8 cellular contexts compared by ENCODE assay signal in the genomic region with DNA sequence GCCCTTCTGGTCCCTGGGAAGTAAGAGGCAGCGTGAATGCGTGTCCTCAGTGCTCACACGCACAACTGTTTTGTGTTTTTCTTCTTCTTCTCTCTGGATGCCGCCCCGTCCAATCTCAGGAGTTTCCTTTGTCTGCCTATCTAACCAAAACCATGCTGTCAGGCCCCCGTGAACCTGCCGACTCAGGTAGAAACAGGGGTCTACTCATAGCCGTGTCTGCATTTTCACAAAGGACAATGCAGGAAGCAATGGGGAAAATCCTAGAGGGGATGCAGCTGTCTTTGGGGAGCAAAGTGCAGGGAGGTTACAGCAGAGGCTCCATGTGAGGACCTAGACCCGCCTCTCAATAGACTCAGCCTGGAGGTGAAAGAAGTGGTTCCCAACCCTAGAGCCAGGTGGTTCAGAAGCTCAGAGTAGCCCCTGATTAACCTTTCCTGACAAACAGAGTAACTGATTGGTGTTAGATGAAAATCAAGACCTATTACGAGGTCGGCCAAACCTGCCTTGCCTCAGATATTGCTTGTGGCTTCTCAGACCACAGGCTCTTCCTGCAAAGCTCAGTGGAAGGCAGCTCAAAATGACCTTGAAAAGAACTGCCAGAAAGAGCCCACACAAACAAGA. TPM values are rescaled to one million over a fixed set of nuclear protein-coding genes. Genes with fewer than 3 reads are reported as not detected.
DNase-seq lines count a peak whose midpoint lies in the region; ATAC-seq lines count a peak whose summit lies in the region.

No MANE protein-coding gene starts in this region.

- H3K27me3 Mint-ChIP-seq in activated CD4-positive, alpha-beta T cell treated with anti-CD3 and anti-CD28 coated beads for 36 hours, result no peaks in the 10 kb centered on the region
- no peaks in the 10 kb centered on the region for H3K27me3 Mint-ChIP-seq in activated CD4-positive, alpha-beta memory T cell treated with anti-CD3 and anti-CD28 coated beads for 36 hours

- CTCF ChIA-PET in activated CD4-positive, alpha-beta T cell treated with anti-CD3 and anti-CD28 coated beads for 36 hours (lab: Charles Lee), result interaction anchor here (0.8 to 3.6 kb wide), 14 partner anchors 9 to 70 kb away, joined by 3 to 19 read pairs (median 4); partner anchors contain the start of gene CD226
- CTCF ChIA-PET in activated CD4-positive, alpha-beta memory T cell treated with anti-CD3 and anti-CD28 coated beads for 36 hours (lab: Charles Lee), result interaction anchor here (0.9 to 3.4 kb wide), 8 partner anchors 9 to 61 kb away, joined by 4 to 22 read pairs (median 8); no protein-coding TSS in a partner anchor

- POLR2A ChIA-PET in activated CD4-positive, alpha-beta T cell treated with anti-CD3 and anti-CD28 coated beads for 36 hours (lab: Charles Lee), result interaction anchor here (1.0 to 3.5 kb wide), 8 partner anchors 9 to 60 kb away, joined by 3 to 32 read pairs (median 13); no protein-coding TSS in a partner anchor
- POLR2A ChIA-PET in activated CD4-positive, alpha-beta memory T cell treated with anti-CD3 and anti-CD28 coated beads for 36 hours (lab: Charles Lee), result interaction anchor here (0.7 to 4.1 kb wide), 12 partner anchors 9 to 83 kb away, joined by 3 to 60 read pairs (median 10); partner anchors contain the start of gene CD226

- peak overlapping the region; percentile 67 for H3K4me3 Mint-ChIP-seq in activated CD4-positive, alpha-beta T cell treated with anti-CD3 and anti-CD28 coated beads for 36 hours
- peak overlapping the region; percentile 67 for H3K4me3 Mint-ChIP-seq in activated CD4-positive, alpha-beta memory T cell treated with anti-CD3 and anti-CD28 coated beads for 36 hours
- H3K4me3 Mint-ChIP-seq in stimulated activated effector memory CD8-positive, alpha-beta T cell treated with anti-CD3 and anti-CD28 coated beads, Interleukin-12 subunit alpha, Interleukin-12 subunit beta, amount 100 ng/mL, for 72 hours, result peak overlapping the region; percentile 80

- peak overlapping the region; percentile 94 for H3K27ac Mint-ChIP-seq in activated CD4-positive, alpha-beta T cell treated with anti-CD3 and anti-CD28 coated beads for 36 hours
- peak overlapping the region; percentile 94 for H3K27ac Mint-ChIP-seq in activated CD4-positive, alpha-beta memory T cell treated with anti-CD3 and anti-CD28 coated beads for 36 hours
- peak overlapping the region; percentile 90 for H3K27ac Mint-ChIP-seq in stimulated activated effector memory CD8-positive, alpha-beta T cell treated with anti-CD3 and anti-CD28 coated beads, Interleukin-12 subunit alpha, Interleukin-12 subunit beta, amount 100 ng/mL, for 72 hours

- peaks cover 74% of the 10 kb centered on the region for H3K4me1 Mint-ChIP-seq in activated CD4-positive, alpha-beta T cell treated with anti-CD3 and anti-CD28 coated beads for 36 hours
- peaks cover 78% of the 10 kb centered on the region for H3K4me1 Mint-ChIP-seq in activated CD4-positive, alpha-beta memory T cell treated with anti-CD3 and anti-CD28 coated beads for 36 hours (ENCODE audit: low read depth)
- H3K4me1 Mint-ChIP-seq in stimulated activated effector memory CD8-positive, alpha-beta T cell treated with anti-CD3 and anti-CD28 coated beads, Interleukin-12 subunit alpha, Interleukin-12 subunit beta, amount 100 ng/mL, for 72 hours, result peaks cover 73% of the 10 kb centered on the region

- peak; percentile 17 for ATAC-seq in activated CD4-positive, alpha-beta T cell treated with anti-CD3 and anti-CD28 coated beads for 36 hours
- ATAC-seq in HG02981 (IDR thresholded peaks at IDR 0.05; ENCODE audit: unreplicated experiment), result peak; percentile 49
- no peak for ATAC-seq in stimulated activated effector memory CD8-positive, alpha-beta T cell treated with anti-CD3 and anti-CD28 coated beads, Interleukin-12 subunit alpha, Interleukin-12 subunit beta, amount 100 ng/mL, for 72 hours

- no peaks in the 10 kb centered on the region for H3K9me3 Mint-ChIP-seq in activated CD4-positive, alpha-beta T cell treated with anti-CD3 and anti-CD28 coated beads for 36 hours (ENCODE audit: low read depth)
- H3K9me3 Mint-ChIP-seq in activated CD4-positive, alpha-beta memory T cell treated with anti-CD3 and anti-CD28 coated beads for 36 hours, result peaks cover 6% of the 10 kb centered on the region
- H3K9me3 Mint-ChIP-seq in stimulated activated effector memory CD8-positive, alpha-beta T cell treated with anti-CD3 and anti-CD28 coated beads, Interleukin-12 subunit alpha, Interleukin-12 subunit beta, amount 100 ng/mL, for 72 hours, result no peaks in the 10 kb centered on the region

- intact Hi-C loops in activated CD4-positive, alpha-beta T cell treated with anti-CD3 and anti-CD28 coated beads for 36 hours (cut with DNase I, micrococcal nuclease), result loop anchor here in 1 of 2 experiments (1.0 to 5.0 kb wide), 2 partner anchors 37 to 309 kb away; partner anchors contain the start of gene RTTN
- intact Hi-C loops in activated CD4-positive, alpha-beta memory T cell treated with anti-CD3 and anti-CD28 coated beads for 36 hours (cut with micrococcal nuclease), result loop anchor here (2.0 to 10.0 kb wide), 5 partner anchors 14 to 1184 kb away; partner anchors contain the start of genes RTTN and TMX3

- H3K36me3 Mint-ChIP-seq in activated CD4-positive, alpha-beta T cell treated with anti-CD3 and anti-CD28 coated beads for 36 hours (ENCODE audit: low read depth), result peaks cover 71% of the 10 kb centered on the region
- peaks cover 66% of the 10 kb centered on the region for H3K36me3 Mint-ChIP-seq in activated CD4-positive, alpha-beta memory T cell treated with anti-CD3 and anti-CD28 coated beads for 36 hours
- H3K36me3 Mint-ChIP-seq in stimulated activated effector memory CD8-positive, alpha-beta T cell treated with anti-CD3 and anti-CD28 coated beads, Interleukin-12 subunit alpha, Interleukin-12 subunit beta, amount 100 ng/mL, for 72 hours, result peaks cover 97% of the 10 kb centered on the region

- DNase-seq in activated CD4-positive, alpha-beta T cell treated with anti-CD3 and anti-CD28 coated beads for 36 hours, result peak; percentile 56
- no peak for DNase-seq in activated CD4-positive, alpha-beta T cell treated with anti-CD3 and anti-CD28 coated beads, Interleukin-2, amount 50 U/mL, for 4 hours
- peak; percentile 59 for DNase-seq in activated CD4-positive, alpha-beta memory T cell treated with anti-CD3 and anti-CD28 coated beads for 36 hours
- DNase-seq in stimulated activated effector memory CD8-positive, alpha-beta T cell treated with anti-CD3 and anti-CD28 coated beads, Interleukin-12 subunit alpha, Interleukin-12 subunit beta, amount 100 ng/mL, for 72 hours (ENCODE audit: low spot score in 2 of 2), result peak; percentile 18 to 75
- DNase-seq in germinal center (ENCODE audit: low spot score) (no peak), foreskin melanocyte (no peak), NCI-H524 treated with DMSO at 0.1 percent for 48 hours (lab: John Stamatoyannopoulos, UW) (no peak)

RNA-seq across cellular contexts. Expression of gene CD226, which starts 49.3 kb away (rescaled TPM):
- 10 to 100 TPM; 53.3 to 56.9 TPM for total RNA-seq in activated CD4-positive, alpha-beta T cell treated with anti-CD3 and anti-CD28 coated beads for 36 hours
- total RNA-seq in activated CD4-positive, alpha-beta memory T cell treated with anti-CD3 and anti-CD28 coated beads for 36 hours, result 10 to 100 TPM; 63.9 to 66.8 TPM

Comparison
In these comparisons a context has a peak if more than half of its experiments do, and no peak if none do; other contexts are left out.
1. DNase-seq: peak in activated CD4-positive, alpha-beta T cell treated with anti-CD3 and anti-CD28 coated beads for 36 hours (single experiment), activated CD4-positive, alpha-beta memory T cell treated with anti-CD3 and anti-CD28 coated beads for 36 hours (single experiment) and stimulated activated effector memory CD8-positive, alpha-beta T cell treated with anti-CD3 and anti-CD28 coated beads, Interleukin-12 subunit alpha, Interleukin-12 subunit beta, amount 100 ng/mL, for 72 hours (2 of 2); none in activated CD4-positive, alpha-beta T cell treated with anti-CD3 and anti-CD28 coated beads, Interleukin-2, amount 50 U/mL, for 4 hours (0 of 2), germinal center (single experiment), foreskin melanocyte (single experiment) and NCI-H524 treated with DMSO at 0.1 percent for 48 hours (single experiment).
2. Peak in every context shown above with its lines, with median percentiles within 50 percentile points of each other: H3K27ac Mint-ChIP-seq and H3K4me3 Mint-ChIP-seq.